13 cellular contexts compared by ENCODE assay signal in the genomic region with DNA sequence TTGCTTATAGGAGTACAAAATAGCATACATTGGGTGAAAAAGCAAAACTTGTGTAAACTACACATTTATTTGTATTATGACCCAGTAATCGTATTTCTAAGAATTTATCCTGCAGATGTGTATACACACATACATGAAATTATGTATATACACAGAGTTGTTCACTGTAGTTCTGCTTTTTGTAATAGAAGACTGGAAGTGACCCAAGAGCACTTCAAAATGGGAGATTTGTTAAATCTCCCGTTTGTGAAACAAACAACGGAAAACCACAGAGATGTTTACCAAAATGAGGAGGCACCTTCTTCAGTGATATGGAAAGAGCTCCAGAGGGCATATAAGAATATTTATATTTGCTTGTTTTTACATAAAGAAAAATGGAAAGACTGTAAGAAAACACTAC. TPM values are rescaled to one million over a fixed set of nuclear protein-coding genes. Genes with fewer than 3 reads are reported as not detected.
DNase-seq lines count a peak whose midpoint lies in the region; TF ChIP-seq lines count a peak whose summit lies in the region.
"Had no signal": no experiment of that assay in that cellular context is flagged by ENCODE, and none has a peak within 500 bp of the region (broad histone marks: within the 10 kb centered on the region; RNA-seq: fewer than 3 reads in every experiment).

No MANE protein-coding gene starts in this region.

- H3K9me3 Mint-ChIP-seq in CD14-positive monocyte: no peaks in the 10 kb centered on the region
- H3K9me3 Mint-ChIP-seq: T-cell had no signal

- no peak for TF ChIP-seq CTCF in CD14-positive monocyte (IDR thresholded peaks at IDR 0.05)
- no peak for TF ChIP-seq CTCF in NB4 (IDR thresholded peaks at IDR 0.05; ENCODE audit: low read depth, low read length)
- TF ChIP-seq CTCF in fibroblast of villous mesenchyme (IDR thresholded peaks at IDR 0.05; ENCODE audit: insufficient read depth, low read depth, low read length): no peak

- H3K27ac Mint-ChIP-seq in CD14-positive monocyte: peak overlapping the region; percentile 73 to 91 (median 85)
- H3K27ac Mint-ChIP-seq: T-cell had no signal

- DNase-seq in AML-193 (lab: John Stamatoyannopoulos, UW) (peak; percentile 39 to 48), CD14-positive monocyte (ENCODE audit: low spot score) (no peak), NB4 (ENCODE audit: low read depth) (peak; percentile 68), fibroblast of villous mesenchyme (ENCODE audit: low read depth) (peak; percentile 3), NCI-H1092 treated with DMSO at 0.1 percent for 48 hours (lab: John Stamatoyannopoulos, UW) (no peak)
- no peak for DNase-seq in stimulated activated CD4-positive, alpha-beta T cell treated with anti-CD3 and anti-CD28 coated beads, Interleukin-2, amount 100 ng/mL, for 24 hours
- DNase-seq in activated CD8-positive, alpha-beta memory T cell treated with anti-CD3 and anti-CD28 coated beads, Interleukin-2, amount 50 U/mL, for 4 hours: no peak
- DNase-seq: BE2C, Karpas-422, NCI-H748 treated with DMSO at 0.1 percent for 48 hours, SJCRH30, T-cell had no signal

- H3K4me3 ChIP-seq in NB4 (ENCODE audit: low read depth, low read length) (no peak overlapping the region), fibroblast of villous mesenchyme (ENCODE audit: low read depth, low read length) (no peak overlapping the region)
- H3K4me3 ChIP-seq: SJCRH30 had no signal

- peak overlapping the region; percentile 49 to 79 for H3K4me3 Mint-ChIP-seq in CD14-positive monocyte
- H3K4me3 Mint-ChIP-seq: T-cell had no signal

- H3K27me3 Mint-ChIP-seq in CD14-positive monocyte (ENCODE audit: low read depth in 3 of 3): no peaks in the 10 kb centered on the region
- H3K27me3 Mint-ChIP-seq: T-cell had no signal

- no peak for TF ChIP-seq POLR2A in NB4 (IDR thresholded peaks at IDR 0.05; ENCODE audit: extremely low read depth, insufficient read length)

- intact Hi-C loops in CD14-positive monocyte (cut with micrococcal nuclease): no loop called here

- H3K36me3 Mint-ChIP-seq in CD14-positive monocyte: peaks cover 1 to 5% of the 10 kb centered on the region in 2 donors
- H3K36me3 Mint-ChIP-seq: T-cell had no signal

- H3K4me1 Mint-ChIP-seq in CD14-positive monocyte: peaks cover 82% of the 10 kb centered on the region

RNA-seq across cellular contexts. Expression of gene MNDA, which starts 18.0 kb away (rescaled TPM):
- 1,000 to 10,000 TPM; 1,418 to 1,917 TPM for polyA plus RNA-seq in CD14-positive monocyte
- not detected in 2 replicates for total RNA-seq in fibroblast of villous mesenchyme
- total RNA-seq: RPMI7951, SJCRH30 had no signal

RNA-seq across cellular contexts. Expression of gene OR6N2, which starts 32.2 kb away (rescaled TPM):
- polyA plus RNA-seq in CD14-positive monocyte: not detected
- total RNA-seq in fibroblast of villous mesenchyme: not detected in 2 replicates
- total RNA-seq: RPMI7951, SJCRH30, T-cell had no signal

RNA-seq across cellular contexts. Expression of gene OR6N1, which starts 41.2 kb away (rescaled TPM):
- not detected for polyA plus RNA-seq in CD14-positive monocyte
- not detected in 2 replicates for total RNA-seq in fibroblast of villous mesenchyme
- total RNA-seq: RPMI7951, SJCRH30, T-cell had no signal

RNA-seq across cellular contexts. Expression of gene OR6K6, which starts 58.6 kb away (rescaled TPM):
- not detected for polyA plus RNA-seq in CD14-positive monocyte
- not detected in 2 replicates for total RNA-seq in fibroblast of villous mesenchyme
- total RNA-seq: RPMI7951, SJCRH30, T-cell had no signal

Comparison
In these comparisons a context has a peak if more than half of its experiments do, and no peak if none do; other contexts are left out.
1. DNase-seq: peak in AML-193 (2 of 2), NB4 (single experiment) and fibroblast of villous mesenchyme (single experiment); none in CD14-positive monocyte (single experiment), NCI-H1092 treated with DMSO at 0.1 percent for 48 hours (single experiment), stimulated activated CD4-positive, alpha-beta T cell treated with anti-CD3 and anti-CD28 coated beads, Interleukin-2, amount 100 ng/mL, for 24 hours (0 of 2) and activated CD8-positive, alpha-beta memory T cell treated with anti-CD3 and anti-CD28 coated beads, Interleukin-2, amount 50 U/mL, for 4 hours (single experiment).